ENCODE assay signal across 2 cellular contexts in genomic region chr16:631808-632358, GRCh38.
TF ChIP-seq lines count a peak whose summit lies in the region.

No MANE protein-coding gene starts in this region.

TF ChIP-seq in IMR-90, 13 proteins besides CTCF, POLR2A, EP300 and RAD21:
- TF ChIP-seq, protein P1, sequence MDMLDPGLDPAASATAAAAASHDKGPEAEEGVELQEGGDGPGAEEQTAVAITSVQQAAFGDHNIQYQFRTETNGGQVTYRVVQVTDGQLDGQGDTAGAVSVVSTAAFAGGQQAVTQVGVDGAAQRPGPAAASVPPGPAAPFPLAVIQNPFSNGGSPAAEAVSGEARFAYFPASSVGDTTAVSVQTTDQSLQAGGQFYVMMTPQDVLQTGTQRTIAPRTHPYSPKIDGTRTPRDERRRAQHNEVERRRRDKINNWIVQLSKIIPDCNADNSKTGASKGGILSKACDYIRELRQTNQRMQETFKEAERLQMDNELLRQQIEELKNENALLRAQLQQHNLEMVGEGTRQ (IDR thresholded peaks at IDR 0.05; ENCODE audit: low read depth, low read length): no peak
- TF ChIP-seq MAZ (IDR thresholded peaks at IDR 0.05; ENCODE audit: borderline replicate concordance, low read depth, low read length) (no peak), MXI1 (IDR thresholded peaks at IDR 0.05; ENCODE audit: borderline replicate concordance, low read depth, low read length) (no peak), RFX5 (IDR thresholded peaks at IDR 0.05; ENCODE audit: low read depth, low read length) (no peak), CHD1 (IDR thresholded peaks at IDR 0.05; ENCODE audit: low read depth, low read length) (no peak)

TF ChIP-seq in H1, 55 proteins besides CTCF, POLR2A, EP300 and RAD21:
- TF ChIP-seq JUN (IDR thresholded peaks at IDR 0.05; ENCODE audit: low read depth, low read length) (no peak), HDAC6 (IDR thresholded peaks at IDR 0.05; ENCODE audit: low read depth, low read length) (no peak), E2F6 (IDR thresholded peaks at IDR 0.05) (no peak), RBBP5 (IDR thresholded peaks at IDR 0.05; ENCODE audit: borderline replicate concordance, low read depth, low read length) (no peak), TAF7 (optimal IDR thresholded peaks at IDR 0.05; ENCODE audit: borderline replicate concordance, low read depth, low read length) (no peak), POU5F1 (IDR thresholded peaks at IDR 0.05; ENCODE audit: low read depth, low read length) (no peak), PHF8 (conservative IDR thresholded peaks at IDR 0.05; ENCODE audit: low read depth, low read length) (no peak), SRF (IDR thresholded peaks at IDR 0.05; ENCODE audit: low read depth, low read length) (no peak), CTBP2 (IDR thresholded peaks at IDR 0.05; ENCODE audit: borderline replicate concordance, insufficient read depth, insufficient read length, low read length) (no peak), SAP30 (IDR thresholded peaks at IDR 0.05; ENCODE audit: insufficient read depth, insufficient replicate concordance, low read length) (no peak), GTF2F1 (IDR thresholded peaks at IDR 0.05; ENCODE audit: borderline replicate concordance, low read depth, low read length) (no peak), ZNF274 (IDR thresholded peaks at IDR 0.05; ENCODE audit: borderline replicate concordance, extremely low read depth, low read length) (no peak), SIX5 (IDR thresholded peaks at IDR 0.05; ENCODE audit: low read depth, low read length) (no peak), RFX5 (IDR thresholded peaks at IDR 0.05; ENCODE audit: borderline replicate concordance, low read depth, low read length) (no peak), NRF1 (IDR thresholded peaks at IDR 0.05; ENCODE audit: low read depth, low read length) (no peak), ATF3 (IDR thresholded peaks at IDR 0.05; ENCODE audit: insufficient read depth, low read depth, low read length) (no peak), NANOG (IDR thresholded peaks at IDR 0.05; ENCODE audit: insufficient read depth, low read depth, low read length, poor library complexity, severe bottlenecking) (no peak), POLR2AphosphoS5 (IDR thresholded peaks at IDR 0.05; ENCODE audit: low read depth, low read length) (no peak)
